ENCODE assay signal across 1 cellular context in genomic region chr5:56358703-56359428, GRCh38.
TF ChIP-seq lines count a peak whose summit lies in the region.

No MANE protein-coding gene starts in this region.

TF ChIP-seq in HepG2, 621 proteins besides CTCF, POLR2A, EP300 and RAD21 (continued from another document and continues in another):
- TF ChIP-seq NRL (CRISPR knock-in tag; IDR thresholded peaks at IDR 0.05; ENCODE audit: borderline replicate concordance) (no peak), CC2D1A (CRISPR knock-in tag; IDR thresholded peaks at IDR 0.05) (no peak), SMAD9 (CRISPR knock-in tag; IDR thresholded peaks at IDR 0.05) (no peak), SUZ12 (IDR thresholded peaks at IDR 0.05; ENCODE audit: low read depth, low read length) (no peak), ZNF274 (CRISPR knock-in tag; IDR thresholded peaks at IDR 0.05) (no peak; the same call in 1 of the 2 replicates), HCFC1 (IDR thresholded peaks at IDR 0.05; ENCODE audit: low read depth, low read length) (no peak), ZSCAN30 (CRISPR knock-in tag; IDR thresholded peaks at IDR 0.05) (no peak; the same call in 1 of the 2 replicates), TCF7 (IDR thresholded peaks at IDR 0.05; ENCODE audit: low read depth) (peak; percentile 94), ZNF326 (CRISPR knock-in tag; IDR thresholded peaks at IDR 0.05; ENCODE audit: borderline replicate concordance) (no peak), POGK (CRISPR knock-in tag; conservative IDR thresholded peaks at IDR 0.05) (peak; percentile 16; the same call in 1 of the 2 replicates), ZNF691 (CRISPR knock-in tag; IDR thresholded peaks at IDR 0.05; ENCODE audit: borderline replicate concordance, low read depth) (peak; percentile 81), ZNF124 (CRISPR knock-in tag; IDR thresholded peaks at IDR 0.05) (no peak), KLF6 (CRISPR knock-in tag; IDR thresholded peaks at IDR 0.05) (peak; percentile 66), ZNF20 (CRISPR knock-in tag; IDR thresholded peaks at IDR 0.05) (no peak), DMTF1 (CRISPR knock-in tag; IDR thresholded peaks at IDR 0.05) (no peak), CENPT (CRISPR knock-in tag; IDR thresholded peaks at IDR 0.05; ENCODE audit: low read depth) (no peak), ZNF619 (CRISPR knock-in tag; IDR thresholded peaks at IDR 0.05) (no peak), AGO1 (IDR thresholded peaks at IDR 0.05; ENCODE audit: low read depth, low read length, poor library complexity, severe bottlenecking) (no peak), EEA1 (CRISPR knock-in tag; IDR thresholded peaks at IDR 0.05; ENCODE audit: borderline replicate concordance) (no peak), ZNF773 (CRISPR knock-in tag; IDR thresholded peaks at IDR 0.05; ENCODE audit: borderline replicate concordance) (no peak), MAZ (IDR thresholded peaks at IDR 0.05; ENCODE audit: borderline replicate concordance, low read depth, low read length) (peak; percentile 43), MAZ (CRISPR knock-in tag; IDR thresholded peaks at IDR 0.05; ENCODE audit: low read depth) (no peak; the same call in 1 of the 2 replicates), ZNF607 (CRISPR knock-in tag; IDR thresholded peaks at IDR 0.05; ENCODE audit: borderline replicate concordance) (no peak), NCOR1 (IDR thresholded peaks at IDR 0.05; ENCODE audit: borderline replicate concordance, low read length) (peak; percentile 98), ZNF558 (CRISPR knock-in tag; IDR thresholded peaks at IDR 0.05; ENCODE audit: borderline replicate concordance) (no peak; the same call in 1 of the 2 replicates), ZNF776 (CRISPR knock-in tag; IDR thresholded peaks at IDR 0.05) (no peak), KAT7 (CRISPR knock-in tag; IDR thresholded peaks at IDR 0.05; ENCODE audit: borderline replicate concordance) (no peak; the same call in 1 of the 2 replicates), ZNF660 (CRISPR knock-in tag; IDR thresholded peaks at IDR 0.05; ENCODE audit: borderline replicate concordance, low read depth) (no peak), ZSCAN5A (CRISPR knock-in tag; IDR thresholded peaks at IDR 0.05; ENCODE audit: borderline replicate concordance) (no peak; the same call in 1 of the 2 replicates), RXRB (CRISPR knock-in tag; IDR thresholded peaks at IDR 0.05; ENCODE audit: borderline replicate concordance) (peak; percentile 90), ZNF746 (CRISPR knock-in tag; IDR thresholded peaks at IDR 0.05) (no peak; the same call in 1 of the 2 replicates), ZFP36L2 (CRISPR knock-in tag; IDR thresholded peaks at IDR 0.05) (no peak), ZBTB25 (CRISPR knock-in tag; IDR thresholded peaks at IDR 0.05) (no peak), NFIB (CRISPR knock-in tag; IDR thresholded peaks at IDR 0.05; ENCODE audit: borderline replicate concordance) (no peak), ZNF234 (CRISPR knock-in tag; conservative IDR thresholded peaks at IDR 0.05) (no peak), SNAPC2 (CRISPR knock-in tag; IDR thresholded peaks at IDR 0.05) (no peak), RCOR2 (CRISPR knock-in tag; IDR thresholded peaks at IDR 0.05) (peak; percentile 87), ZNF780A (CRISPR knock-in tag; IDR thresholded peaks at IDR 0.05) (no peak), NR2F6 (IDR thresholded peaks at IDR 0.05) (peak; percentile 75; the same call in 1 of the 2 replicates), NR2F6 (CRISPR knock-in tag; IDR thresholded peaks at IDR 0.05) (peak; percentile 84), CREM (IDR thresholded peaks at IDR 0.05) (peak; percentile 88), CREM (CRISPR knock-in tag; IDR thresholded peaks at IDR 0.05) (no peak), PTBP1 (IDR thresholded peaks at IDR 0.05; ENCODE audit: low read depth, low read length, poor library complexity, severe bottlenecking) (no peak), SMARCC2 (IDR thresholded peaks at IDR 0.05) (no peak), RBAK (CRISPR knock-in tag; IDR thresholded peaks at IDR 0.05) (no peak; the same call in 1 of the 2 replicates), FOXA3 (CRISPR knock-in tag; IDR thresholded peaks at IDR 0.05) (peak; percentile 87), ZBTB43 (CRISPR knock-in tag; conservative IDR thresholded peaks at IDR 0.05) (peak; percentile 40), RBM39 (IDR thresholded peaks at IDR 0.05; ENCODE audit: low read depth, low read length, poor library complexity, severe bottlenecking) (peak; percentile 8), TEAD3 (CRISPR knock-in tag; optimal IDR thresholded peaks at IDR 0.05; ENCODE audit: borderline replicate concordance) (peak; percentile 94)
- TF ChIP-seq, protein P1, sequence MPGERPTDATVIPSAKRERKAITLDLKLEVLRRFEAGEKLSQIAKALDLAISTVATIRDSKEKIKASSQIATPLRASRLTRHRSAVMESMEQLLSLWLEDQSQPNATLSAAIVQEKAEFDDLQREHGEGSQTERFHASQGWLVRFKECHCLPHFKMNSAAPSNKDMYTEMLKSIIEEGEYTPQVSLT (CRISPR knock-in tag; IDR thresholded peaks at IDR 0.05; ENCODE audit: borderline replicate concordance, low read depth) = no peak
- TF ChIP-seq, protein P2, sequence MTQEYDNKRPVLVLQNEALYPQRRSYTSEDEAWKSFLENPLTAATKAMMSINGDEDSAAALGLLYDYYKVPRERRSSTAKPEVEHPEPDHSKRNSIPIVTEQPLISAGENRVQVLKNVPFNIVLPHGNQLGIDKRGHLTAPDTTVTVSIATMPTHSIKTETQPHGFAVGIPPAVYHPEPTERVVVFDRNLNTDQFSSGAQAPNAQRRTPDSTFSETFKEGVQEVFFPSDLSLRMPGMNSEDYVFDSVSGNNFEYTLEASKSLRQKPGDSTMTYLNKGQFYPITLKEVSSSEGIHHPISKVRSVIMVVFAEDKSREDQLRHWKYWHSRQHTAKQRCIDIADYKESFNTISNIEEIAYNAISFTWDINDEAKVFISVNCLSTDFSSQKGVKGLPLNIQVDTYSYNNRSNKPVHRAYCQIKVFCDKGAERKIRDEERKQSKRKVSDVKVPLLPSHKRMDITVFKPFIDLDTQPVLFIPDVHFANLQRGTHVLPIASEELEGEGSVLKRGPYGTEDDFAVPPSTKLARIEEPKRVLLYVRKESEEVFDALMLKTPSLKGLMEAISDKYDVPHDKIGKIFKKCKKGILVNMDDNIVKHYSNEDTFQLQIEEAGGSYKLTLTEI (CRISPR knock-in tag; conservative IDR thresholded peaks at IDR 0.05) = no peak
- TF ChIP-seq, protein P3, sequence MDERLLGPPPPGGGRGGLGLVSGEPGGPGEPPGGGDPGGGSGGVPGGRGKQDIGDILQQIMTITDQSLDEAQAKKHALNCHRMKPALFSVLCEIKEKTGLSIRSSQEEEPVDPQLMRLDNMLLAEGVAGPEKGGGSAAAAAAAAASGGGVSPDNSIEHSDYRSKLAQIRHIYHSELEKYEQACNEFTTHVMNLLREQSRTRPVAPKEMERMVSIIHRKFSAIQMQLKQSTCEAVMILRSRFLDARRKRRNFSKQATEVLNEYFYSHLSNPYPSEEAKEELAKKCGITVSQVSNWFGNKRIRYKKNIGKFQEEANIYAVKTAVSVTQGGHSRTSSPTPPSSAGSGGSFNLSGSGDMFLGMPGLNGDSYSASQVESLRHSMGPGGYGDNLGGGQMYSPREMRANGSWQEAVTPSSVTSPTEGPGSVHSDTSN (CRISPR knock-in tag; IDR thresholded peaks at IDR 0.05) = peak; percentile 76
- TF ChIP-seq, protein P4, sequence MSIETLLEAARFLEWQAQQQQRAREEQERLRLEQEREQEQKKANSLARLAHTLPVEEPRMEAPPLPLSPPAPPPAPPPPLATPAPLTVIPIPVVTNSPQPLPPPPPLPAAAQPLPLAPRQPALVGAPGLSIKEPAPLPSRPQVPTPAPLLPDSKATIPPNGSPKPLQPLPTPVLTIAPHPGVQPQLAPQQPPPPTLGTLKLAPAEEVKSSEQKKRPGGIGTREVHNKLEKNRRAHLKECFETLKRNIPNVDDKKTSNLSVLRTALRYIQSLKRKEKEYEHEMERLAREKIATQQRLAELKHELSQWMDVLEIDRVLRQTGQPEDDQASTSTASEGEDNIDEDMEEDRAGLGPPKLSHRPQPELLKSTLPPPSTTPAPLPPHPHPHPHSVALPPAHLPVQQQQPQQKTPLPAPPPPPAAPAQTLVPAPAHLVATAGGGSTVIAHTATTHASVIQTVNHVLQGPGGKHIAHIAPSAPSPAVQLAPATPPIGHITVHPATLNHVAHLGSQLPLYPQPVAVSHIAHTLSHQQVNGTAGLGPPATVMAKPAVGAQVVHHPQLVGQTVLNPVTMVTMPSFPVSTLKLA (IDR thresholded peaks at IDR 0.05) = peak; percentile 12; the same call in 1 of the 2 replicates
- TF ChIP-seq, protein P5, sequence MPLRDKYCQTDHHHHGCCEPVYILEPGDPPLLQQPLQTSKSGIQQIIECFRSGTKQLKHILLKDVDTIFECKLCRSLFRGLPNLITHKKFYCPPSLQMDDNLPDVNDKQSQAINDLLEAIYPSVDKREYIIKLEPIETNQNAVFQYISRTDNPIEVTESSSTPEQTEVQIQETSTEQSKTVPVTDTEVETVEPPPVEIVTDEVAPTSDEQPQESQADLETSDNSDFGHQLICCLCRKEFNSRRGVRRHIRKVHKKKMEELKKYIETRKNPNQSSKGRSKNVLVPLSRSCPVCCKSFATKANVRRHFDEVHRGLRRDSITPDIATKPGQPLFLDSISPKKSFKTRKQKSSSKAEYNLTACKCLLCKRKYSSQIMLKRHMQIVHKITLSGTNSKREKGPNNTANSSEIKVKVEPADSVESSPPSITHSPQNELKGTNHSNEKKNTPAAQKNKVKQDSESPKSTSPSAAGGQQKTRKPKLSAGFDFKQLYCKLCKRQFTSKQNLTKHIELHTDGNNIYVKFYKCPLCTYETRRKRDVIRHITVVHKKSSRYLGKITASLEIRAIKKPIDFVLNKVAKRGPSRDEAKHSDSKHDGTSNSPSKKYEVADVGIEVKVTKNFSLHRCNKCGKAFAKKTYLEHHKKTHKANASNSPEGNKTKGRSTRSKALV (CRISPR knock-in tag; IDR thresholded peaks at IDR 0.05) = no peak
- TF ChIP-seq, protein P6, sequence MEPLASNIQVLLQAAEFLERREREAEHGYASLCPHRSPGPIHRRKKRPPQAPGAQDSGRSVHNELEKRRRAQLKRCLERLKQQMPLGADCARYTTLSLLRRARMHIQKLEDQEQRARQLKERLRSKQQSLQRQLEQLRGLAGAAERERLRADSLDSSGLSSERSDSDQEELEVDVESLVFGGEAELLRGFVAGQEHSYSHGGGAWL (CRISPR knock-in tag; IDR thresholded peaks at IDR 0.05) = no peak
